Comparison of ENCODE assay signal across 21 cellular contexts in the genomic region with DNA sequence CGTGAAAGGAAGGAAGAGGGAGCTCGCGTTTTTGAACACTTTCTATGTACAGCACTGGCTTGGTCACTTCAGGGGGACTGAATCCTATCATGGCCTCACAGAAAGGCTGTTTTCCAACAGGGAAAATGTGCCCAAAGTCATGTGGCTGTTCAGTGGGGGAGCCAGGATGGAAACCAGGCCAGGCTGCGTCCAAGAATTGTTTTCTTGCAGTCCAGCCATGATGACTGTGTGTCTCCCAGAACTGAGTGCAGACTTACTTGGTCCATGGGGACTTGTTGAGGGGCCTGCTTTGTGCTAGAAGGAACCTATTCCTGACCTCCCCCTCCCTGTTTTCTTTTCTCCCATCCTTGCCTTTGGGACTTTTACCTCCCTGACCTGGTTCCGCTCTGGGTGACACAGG. TPM values are rescaled to one million over a fixed set of nuclear protein-coding genes. Genes with fewer than 3 reads are reported as not detected.
"Had no signal": no experiment of that assay in that cellular context is flagged by ENCODE, and none has a peak within 500 bp of the region (broad histone marks: within the 10 kb centered on the region; RNA-seq: fewer than 3 reads in every experiment).

No MANE protein-coding gene starts in this region.

- H3K9me3 ChIP-seq: esophagus squamous epithelium, psoas muscle, right lobe of liver, thoracic aorta, upper lobe of right lung had no signal

- DNase-seq: activated CD4-positive, CD25-positive, alpha-beta regulatory T cell treated with anti-CD3 and anti-CD28 coated beads, Interleukin-2, amount 50 U/mL, for 72 hours; activated naive CD4-positive, alpha-beta T cell treated with anti-CD3 and anti-CD28 coated beads, Interleukin-2, amount 10 ng/mL, durations not matched to agents 7 days and 5 days; activated naive CD8-positive, alpha-beta T cell treated with anti-CD3 and anti-CD28 coated beads, Interleukin-2, amount 50 U/mL, for 24 hours; anterior cingulate cortex; cerebellar nuclear complex; effector CD8-positive, alpha-beta T cell; esophagus squamous epithelium; midbrain; psoas muscle; right lobe of liver; stimulated activated CD4-positive, alpha-beta T cell treated with anti-CD3 and anti-CD28 coated beads, Interleukin-4, amount 100 ng/mL, for 4 hours; stimulated activated naive B cell treated with anti-CD40 and anti-IgM and Interleukin-4, amounts not matched to agents 10 μg/mL and 1 μg/mL and 100 μg/mL, for 72 hours; T-helper 2 cell; upper lobe of right lung had no signal

- H3K27me3 Mint-ChIP-seq: activated naive CD8-positive, alpha-beta T cell treated with anti-CD3 and anti-CD28 coated beads, Interleukin-2, amount 50 U/mL, for 24 hours; brain; dendritic cell treated with granulocyte-macrophage colony-stimulating factor and Interleukin-4, amounts not matched to agents 40 ng/mL and 50 ng/mL, for 4 days; stimulated activated naive B cell treated with anti-CD40 and anti-IgM and Interleukin-4, amounts not matched to agents 10 μg/mL and 1 μg/mL and 100 μg/mL, for 72 hours had no signal

- H3K36me3 ChIP-seq: esophagus squamous epithelium, right lobe of liver, thoracic aorta, upper lobe of right lung had no signal

- ATAC-seq: activated naive CD8-positive, alpha-beta T cell treated with anti-CD3 and anti-CD28 coated beads, Interleukin-2, amount 50 U/mL, for 24 hours; left colon; right lobe of liver; stimulated activated naive B cell treated with anti-CD40 and anti-IgM and Interleukin-4, amounts not matched to agents 10 μg/mL and 1 μg/mL and 100 μg/mL, for 72 hours; upper lobe of right lung had no signal

- H3K4me3 Mint-ChIP-seq: activated naive CD8-positive, alpha-beta T cell treated with anti-CD3 and anti-CD28 coated beads, Interleukin-2, amount 50 U/mL, for 24 hours; brain; dendritic cell treated with granulocyte-macrophage colony-stimulating factor and Interleukin-4, amounts not matched to agents 40 ng/mL and 50 ng/mL, for 4 days; stimulated activated naive B cell treated with anti-CD40 and anti-IgM and Interleukin-4, amounts not matched to agents 10 μg/mL and 1 μg/mL and 100 μg/mL, for 72 hours had no signal

- H3K27ac Mint-ChIP-seq: activated naive CD4-positive, alpha-beta T cell treated with anti-CD3 and anti-CD28 coated beads, Interleukin-2, amount 10 ng/mL, durations not matched to agents 7 days and 5 days; activated naive CD8-positive, alpha-beta T cell treated with anti-CD3 and anti-CD28 coated beads, Interleukin-2, amount 50 U/mL, for 24 hours; dendritic cell treated with granulocyte-macrophage colony-stimulating factor and Interleukin-4, amounts not matched to agents 40 ng/mL and 50 ng/mL, for 4 days; stimulated activated naive B cell treated with anti-CD40 and anti-IgM and Interleukin-4, amounts not matched to agents 10 μg/mL and 1 μg/mL and 100 μg/mL, for 72 hours had no signal

- H3K27ac ChIP-seq: esophagus squamous epithelium, psoas muscle, right lobe of liver, thoracic aorta, upper lobe of right lung, VCaP had no signal

- H3K4me1 ChIP-seq: psoas muscle, right lobe of liver had no signal

- H3K27me3 ChIP-seq: esophagus squamous epithelium, right lobe of liver, upper lobe of right lung had no signal

- H3K4me3 ChIP-seq: esophagus squamous epithelium, psoas muscle, right lobe of liver, smooth muscle cell, thoracic aorta, upper lobe of right lung had no signal

RNA-seq across cellular contexts. Expression of a gene that starts 46.9 kb away (rescaled TPM):
- polyA plus RNA-seq: neural cell had no signal
